ENCODE assay signal across 17 cellular contexts in genomic region chr1:226816585-226816984, GRCh38. TPM values are rescaled to one million over a fixed set of nuclear protein-coding genes. Genes with fewer than 3 reads are reported as not detected.
DNase-seq lines count a peak whose midpoint lies in the region; ATAC-seq, FAIRE-seq and TF ChIP-seq lines count a peak whose summit lies in the region.
"Had no signal": no experiment of that assay in that cellular context is flagged by ENCODE, and none has a peak within 500 bp of the region (broad histone marks: within the 10 kb centered on the region; RNA-seq: fewer than 3 reads in every experiment).

No MANE protein-coding gene starts in this region.

- H3K27me3 Mint-ChIP-seq in Caco-2 (ENCODE audit: insufficient read depth, unreplicated experiment) (no peaks in the 10 kb centered on the region), neural progenitor cell (ENCODE audit: insufficient read depth, low read depth) (no peaks in the 10 kb centered on the region)
- H3K27me3 Mint-ChIP-seq: activated T-cell treated with anti-CD3 and anti-CD28 coated beads, Interleukin-2, amount 50 U/mL, for 24 hours; B cell had no signal

- H3K9ac ChIP-seq in endothelial cell of umbilical vein (replicated peaks; ENCODE audit: extremely low read depth, insufficient read depth, low read length) (no peak overlapping the region), neural progenitor cell (no peak overlapping the region)

- H3K4me3 ChIP-seq in Caco-2 (ENCODE audit: low read depth, low read length) = no peak overlapping the region
- H3K4me3 ChIP-seq in endothelial cell of umbilical vein (replicated peaks in 1 of 3; ENCODE audit: insufficient read depth in 1 of 3, low read depth in 1 of 3, low read length in 3 of 3) = no peak overlapping the region
- no peak overlapping the region for H3K4me3 ChIP-seq in neural progenitor cell
- H3K4me3 ChIP-seq: esophagus squamous epithelium, tibial artery had no signal

- BruUV-seq in Caco-2 (replicated peaks; lab: Mats Ljungman, UMichigan) (no TSS peak), endothelial cell of umbilical vein (replicated peaks; lab: Mats Ljungman, UMichigan) (no TSS peak)

- H3K4me1 Mint-ChIP-seq in Caco-2 (ENCODE audit: low read depth, unreplicated experiment) = no peaks in the 10 kb centered on the region
- H3K4me1 Mint-ChIP-seq in neural progenitor cell = peaks cover 44% of the 10 kb centered on the region
- H3K4me1 Mint-ChIP-seq: B cell had no signal

- H3K4me2 ChIP-seq in endothelial cell of umbilical vein (ENCODE audit: insufficient read depth, low read length) (no peak overlapping the region), neural progenitor cell (no peak overlapping the region)

- H3F3A ChIP-seq in neural progenitor cell (ENCODE audit: low read depth) = no peaks in the 10 kb centered on the region

- POLR2A ChIA-PET in Caco-2 (lab: Charles Lee) (interaction anchor here (0.5 kb wide), 1 partner anchor 213 kb away, joined by 3 read pairs; no protein-coding TSS in a partner anchor), endothelial cell of umbilical vein (lab: Charles Lee) (interaction anchor here (0.7 kb wide), 1 partner anchor 143 kb away, joined by 3 read pairs; no protein-coding TSS in a partner anchor)

- ATAC-seq in HG02763 (IDR thresholded peaks at IDR 0.05; ENCODE audit: unreplicated experiment) = no peak

- H2AFZ ChIP-seq in endothelial cell of umbilical vein (ENCODE audit: low read depth, low read length) (no peak overlapping the region), neural progenitor cell (replicated peaks) (no peak overlapping the region)

- no peak for FAIRE-seq in endothelial cell of umbilical vein (lab: Jason Lieb, UNC)

- H4K20me1 ChIP-seq in endothelial cell of umbilical vein (replicated peaks; ENCODE audit: control insufficient read depth, extremely low read depth, insufficient read depth, low read length) (no peaks in the 10 kb centered on the region), neural progenitor cell (ENCODE audit: low read depth) (no peaks in the 10 kb centered on the region)

- H3K9me3 ChIP-seq in Caco-2 (no peaks in the 10 kb centered on the region), endothelial cell of umbilical vein (replicated peaks; ENCODE audit: control insufficient read depth, insufficient read depth, low read length) (no peaks in the 10 kb centered on the region), neural progenitor cell (ENCODE audit: low read depth) (no peaks in the 10 kb centered on the region)
- H3K9me3 ChIP-seq: esophagus squamous epithelium, tibial artery had no signal

- CTCF ChIA-PET in Caco-2 (lab: Charles Lee) (interaction anchor here (0.6 kb wide), 1 partner anchor 22 kb away, joined by 3 read pairs; no protein-coding TSS in a partner anchor), endothelial cell of umbilical vein (lab: Charles Lee) (interaction anchor here (0.8 to 2.0 kb wide), 8 partner anchors 9 to 190 kb away, joined by 3 to 8 read pairs (median 3); no protein-coding TSS in a partner anchor)

- dilution Hi-C loops in endothelial cell of umbilical vein (cut with MboI; ENCODE audit: extremely low pct_ligation_motif_present, low sequenced_read_pairs) = no loop called here

- H3K9me3 Mint-ChIP-seq in Caco-2 (ENCODE audit: unreplicated experiment) (peaks cover 7% of the 10 kb centered on the region), neural progenitor cell (peaks cover 2% of the 10 kb centered on the region)
- H3K9me3 Mint-ChIP-seq: activated T-cell treated with anti-CD3 and anti-CD28 coated beads, Interleukin-2, amount 50 U/mL, for 24 hours had no signal

- TF ChIP-seq POLR2A in endothelial cell of umbilical vein (IDR thresholded peaks at IDR 0.05; ENCODE audit: low read depth, low read length) = no peak

- TF ChIP-seq CTCF in Caco-2 (IDR thresholded peaks at IDR 0.05; ENCODE audit: insufficient read depth in 1 of 2, low read depth in 1 of 2, low read length in 1 of 2, severe bottlenecking in 1 of 2, unreplicated experiment in 1 of 2) (no peak), endothelial cell of umbilical vein (IDR thresholded peaks at IDR 0.05; ENCODE audit: extremely low read depth in 1 of 2, insufficient read depth in 1 of 2, low read depth in 1 of 2, low read length in 2 of 2) (no peak), neural progenitor cell (IDR thresholded peaks at IDR 0.05) (no peak)

- H3K4me3 Mint-ChIP-seq in Caco-2 (ENCODE audit: unreplicated experiment) = no peak overlapping the region
- no peak overlapping the region for H3K4me3 Mint-ChIP-seq in neural progenitor cell
- H3K4me3 Mint-ChIP-seq: activated T-cell treated with anti-CD3 and anti-CD28 coated beads, Interleukin-2, amount 50 U/mL, for 24 hours; B cell had no signal

- H3K79me2 ChIP-seq in endothelial cell of umbilical vein (ENCODE audit: control insufficient read depth, insufficient read depth, low read length) (no peaks in the 10 kb centered on the region), neural progenitor cell (ENCODE audit: low read depth) (no peaks in the 10 kb centered on the region)

- intact Hi-C loops in Caco-2 (cut with micrococcal nuclease; ENCODE audit: unreplicated experiment) = no loop called here
- intact Hi-C loops in endothelial cell of umbilical vein (cut with micrococcal nuclease) = no loop called here

- H3K27me3 ChIP-seq in Caco-2 (replicated peaks; ENCODE audit: control insufficient read depth, insufficient read depth, low read length) = no peaks in the 10 kb centered on the region
- no peaks in the 10 kb centered on the region for H3K27me3 ChIP-seq in endothelial cell of umbilical vein (ENCODE audit: control insufficient read depth in 2 of 2, insufficient read depth in 2 of 2, low read length in 2 of 2)
- H3K27me3 ChIP-seq in neural progenitor cell = no peaks in the 10 kb centered on the region
- H3K27me3 ChIP-seq: esophagus squamous epithelium, tibial artery had no signal

- H3K4me1 ChIP-seq in Caco-2 (peaks cover 14% of the 10 kb centered on the region), endothelial cell of umbilical vein (ENCODE audit: control insufficient read depth, extremely low read depth, insufficient read depth, low read length) (peaks cover 62% of the 10 kb centered on the region), neural progenitor cell (peaks cover 4% of the 10 kb centered on the region)

- DNase-seq in Caco-2 (no peak), M059J (ENCODE audit: low read depth) (peak; percentile 96), endothelial cell of umbilical vein (ENCODE audit: low read depth, low spot score) (no peak), neural progenitor cell (ENCODE audit: low spot score) (no peak), DMS53 (lab: John Stamatoyannopoulos, UW) (no peak)
- DNase-seq in activated CD8-positive, alpha-beta memory T cell treated with anti-CD3 and anti-CD28 coated beads for 24 hours = no peak
- DNase-seq in central memory CD4-positive, alpha-beta T cell = no peak
- DNase-seq: activated CD4-positive, alpha-beta T cell treated with anti-CD3 and anti-CD28 coated beads for 4 hours; activated T-cell treated with anti-CD3 and anti-CD28 coated beads, Interleukin-2, amount 50 U/mL, for 24 hours; esophagus squamous epithelium; NCI-H1694; stimulated activated CD4-positive, alpha-beta T cell treated with anti-CD3 and anti-CD28 coated beads, Interleukin-1b, Interleukin-23, amount 100 ng/mL, for 48 hours; T-helper 2 cell; tibial artery had no signal

- no peaks in the 10 kb centered on the region for H3K9me1 ChIP-seq in endothelial cell of umbilical vein (replicated peaks; ENCODE audit: control insufficient read depth, extremely low read depth, insufficient read depth, low read length)

- H3K36me3 ChIP-seq in Caco-2 (ENCODE audit: control insufficient read depth, insufficient read depth, low read length) (no peaks in the 10 kb centered on the region), endothelial cell of umbilical vein (ENCODE audit: control insufficient read depth in 2 of 2, extremely low read depth in 1 of 2, insufficient read depth in 2 of 2, low read length in 2 of 2) (no peaks in the 10 kb centered on the region), neural progenitor cell (no peaks in the 10 kb centered on the region)
- H3K36me3 ChIP-seq: esophagus squamous epithelium, tibial artery had no signal

- H3K27ac Mint-ChIP-seq in Caco-2 (ENCODE audit: unreplicated experiment) = peak overlapping the region; percentile 29
- peak overlapping the region; percentile 79 for H3K27ac Mint-ChIP-seq in neural progenitor cell
- H3K27ac Mint-ChIP-seq: activated T-cell treated with anti-CD3 and anti-CD28 coated beads, Interleukin-2, amount 50 U/mL, for 24 hours; B cell; progenitor cell of endocrine pancreas had no signal

- H3K27ac ChIP-seq in endothelial cell of umbilical vein (ENCODE audit: insufficient read depth, low read depth, low read length) = peak overlapping the region; percentile 95
- no peak overlapping the region for H3K27ac ChIP-seq in neural progenitor cell
- H3K27ac ChIP-seq: tibial artery had no signal

- no peaks in the 10 kb centered on the region for H3K36me3 Mint-ChIP-seq in Caco-2 (ENCODE audit: insufficient read depth, unreplicated experiment)
- H3K36me3 Mint-ChIP-seq in neural progenitor cell = no peaks in the 10 kb centered on the region

TF ChIP-seq in endothelial cell of umbilical vein, 7 proteins besides CTCF, POLR2A, EP300 and RAD21:
- TF ChIP-seq JUN (IDR thresholded peaks at IDR 0.05; ENCODE audit: borderline replicate concordance, insufficient read depth, insufficient read length, low read depth) (no peak), FOS (IDR thresholded peaks at IDR 0.05; ENCODE audit: borderline replicate concordance, insufficient read depth, low read length) (peak; percentile 26)

RNA-seq across cellular contexts. Expression of gene PSEN2, which starts 53.8 kb away (rescaled TPM):
- 34.7 and 37.5 TPM in 2 replicates for total RNA-seq in Caco-2 (2022)
- 25.5 and 31.2 TPM in 2 replicates for total RNA-seq in M059J (2014; rRNA removed; shearing (Covaris generic))
- 12.5 and 17.1 TPM in 2 replicates for total RNA-seq in endothelial cell of umbilical vein
- 18.1 and 19.3 TPM in 2 replicates for polyA plus RNA-seq in endothelial cell of umbilical vein
- polyA plus RNA-seq in endothelial cell of umbilical vein (2011; cell fraction: cytosol; rRNA removed) = 10.4 TPM in 2 replicates
- 18.3 and 19.6 TPM in 2 replicates for polyA plus RNA-seq in endothelial cell of umbilical vein (2011; cell fraction: nucleus; rRNA removed)
- polyA plus RNA-seq in endothelial cell of umbilical vein (2012) = 7.9 and 9.5 TPM in 2 replicates
- 23.9 and 29.4 TPM in 2 replicates for polyA minus RNA-seq in endothelial cell of umbilical vein
- 14.2 TPM for polyA minus RNA-seq in endothelial cell of umbilical vein (2011; cell fraction: cytosol; rRNA and poly(A)+ RNA removed)
- 11.6 and 11.8 TPM in 2 replicates for polyA minus RNA-seq in endothelial cell of umbilical vein (2011; cell fraction: nucleus; rRNA and poly(A)+ RNA removed)
- total RNA-seq in neural progenitor cell (ENCODE audit: low replicate concordance) = 11.4 and 18.2 TPM in 2 replicates
